ENCODE assay signal across 35 cellular contexts in the genomic region with DNA sequence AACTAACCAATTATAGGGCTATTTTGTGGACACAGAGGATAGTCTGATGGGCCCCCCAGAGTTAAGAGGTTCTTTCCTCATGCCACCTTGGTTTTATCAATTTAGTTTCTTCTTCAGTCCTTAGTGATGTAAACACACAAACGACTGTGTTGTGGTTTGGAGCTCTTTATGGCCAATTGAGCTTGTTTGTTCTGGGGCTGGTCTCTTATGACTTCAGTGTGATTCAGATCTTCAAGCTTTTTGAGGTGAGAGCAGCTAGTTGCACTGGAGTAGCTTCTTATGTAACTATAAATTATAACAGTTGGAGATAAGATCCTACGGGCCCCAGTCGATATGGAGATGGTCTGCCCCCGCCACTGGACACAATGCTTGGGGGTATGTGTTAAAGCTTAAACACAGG. TPM values are rescaled to one million over a fixed set of nuclear protein-coding genes. Genes with fewer than 3 reads are reported as not detected.
"Had no signal": no experiment of that assay in that cellular context is flagged by ENCODE, and none has a peak within 500 bp of the region (broad histone marks: within the 10 kb centered on the region; RNA-seq: fewer than 3 reads in every experiment).

No MANE protein-coding gene starts in this region.

- H3K4me3 ChIP-seq: adrenal gland, ascending aorta, breast epithelium, cardiac muscle cell, colonic mucosa, esophagus muscularis mucosa, gastroesophageal sphincter had no signal

- DNase-seq: activated B cell treated with CpG ODN at 0.5 μM for 24 hours; activated CD4-positive, alpha-beta memory T cell treated with anti-CD3 and anti-CD28 coated beads for 36 hours; activated CD4-positive, alpha-beta T cell treated with anti-CD3 and anti-CD28 coated beads, Interleukin-2, amount 10 ng/mL, durations not matched to agents 24 days and 14 days; activated CD8-positive, alpha-beta memory T cell treated with anti-CD3 and anti-CD28 coated beads, Interleukin-2, amount 10 ng/mL, durations not matched to agents 7 days and 5 days; activated CD8-positive, alpha-beta memory T cell treated with anti-CD3 and anti-CD28 coated beads, Interleukin-2, amount 50 U/mL, for 4 hours; activated CD8-positive, alpha-beta T cell treated with anti-CD3 and anti-CD28 coated beads, Interleukin-2, amount 10 ng/mL, durations not matched to agents 7 days and 5 days; activated effector memory CD4-positive, alpha-beta T cell treated with anti-CD3 and anti-CD28 coated beads, Interleukin-2, amount 50 U/mL, for 16 hours; activated naive CD4-positive, alpha-beta T cell treated with anti-CD3 and anti-CD28 coated beads for 36 hours; activated naive CD8-positive, alpha-beta T cell treated with anti-CD3 and anti-CD28 coated beads for 36 hours; activated naive CD8-positive, alpha-beta T cell treated with anti-CD3 and anti-CD28 coated beads, Interleukin-2, amount 50 U/mL, for 24 hours; activated T-cell treated with anti-CD3 and anti-CD28 coated beads, Interleukin-2, amount 50 U/mL, for 1 hour; activated T-cell treated with anti-CD3 and anti-CD28 coated beads, Interleukin-2, amount 50 U/mL, for 48 hours; adrenal gland; amygdala; central memory CD4-positive, alpha-beta T cell; cerebellar nuclear complex; colonic mucosa; effector CD8-positive, alpha-beta T cell; erythroblast; foreskin melanocyte; SW 1271; T-helper 1 cell; T-helper 17 cell; T1000; WERI-Rb-1 had no signal

- H3K27ac ChIP-seq: adrenal gland, ascending aorta, breast epithelium, cardiac muscle cell, colonic mucosa, esophagus muscularis mucosa, gastroesophageal sphincter, WERI-Rb-1 had no signal

- H3K27me3 ChIP-seq: adrenal gland, ascending aorta, cardiac muscle cell, colonic mucosa had no signal

- H3K4me1 ChIP-seq: adrenal gland, ascending aorta, breast epithelium, colonic mucosa, esophagus muscularis mucosa, gastroesophageal sphincter had no signal

- ATAC-seq: activated CD4-positive, CD25-positive, alpha-beta regulatory T cell treated with anti-CD3 and anti-CD28 coated beads, Interleukin-2, amount 50 U/mL, for 24 hours; activated CD8-positive, alpha-beta memory T cell treated with anti-CD3 and anti-CD28 coated beads, Interleukin-2, amount 10 ng/mL, durations not matched to agents 7 days and 5 days; activated CD8-positive, alpha-beta T cell treated with anti-CD3 and anti-CD28 coated beads, Interleukin-2, amount 10 ng/mL, durations not matched to agents 7 days and 5 days; activated naive CD8-positive, alpha-beta T cell treated with anti-CD3 and anti-CD28 coated beads, Interleukin-2, amount 50 U/mL, for 24 hours; gastroesophageal sphincter; T-helper 17 cell had no signal

- H3K9me3 ChIP-seq: adrenal gland, ascending aorta, breast epithelium, colonic mucosa, esophagus muscularis mucosa, gastroesophageal sphincter had no signal

RNA-seq across cellular contexts. Expression of gene GJB6, which starts 22.0 kb away (rescaled TPM):
- total RNA-seq: activated B cell treated with CpG ODN at 0.5 μM for 24 hours, ascending aorta, breast epithelium, cardiac muscle cell, colonic mucosa, dermis microvascular lymphatic vessel endothelial cell, endothelial cell of umbilical vein, esophagus muscularis mucosa, fibroblast of villous mesenchyme, glomerular endothelial cell had no signal
- polyA plus RNA-seq: cardiac muscle cell, endothelial cell of umbilical vein had no signal
